ENCODE assay signal across 14 cellular contexts in the genomic region with DNA sequence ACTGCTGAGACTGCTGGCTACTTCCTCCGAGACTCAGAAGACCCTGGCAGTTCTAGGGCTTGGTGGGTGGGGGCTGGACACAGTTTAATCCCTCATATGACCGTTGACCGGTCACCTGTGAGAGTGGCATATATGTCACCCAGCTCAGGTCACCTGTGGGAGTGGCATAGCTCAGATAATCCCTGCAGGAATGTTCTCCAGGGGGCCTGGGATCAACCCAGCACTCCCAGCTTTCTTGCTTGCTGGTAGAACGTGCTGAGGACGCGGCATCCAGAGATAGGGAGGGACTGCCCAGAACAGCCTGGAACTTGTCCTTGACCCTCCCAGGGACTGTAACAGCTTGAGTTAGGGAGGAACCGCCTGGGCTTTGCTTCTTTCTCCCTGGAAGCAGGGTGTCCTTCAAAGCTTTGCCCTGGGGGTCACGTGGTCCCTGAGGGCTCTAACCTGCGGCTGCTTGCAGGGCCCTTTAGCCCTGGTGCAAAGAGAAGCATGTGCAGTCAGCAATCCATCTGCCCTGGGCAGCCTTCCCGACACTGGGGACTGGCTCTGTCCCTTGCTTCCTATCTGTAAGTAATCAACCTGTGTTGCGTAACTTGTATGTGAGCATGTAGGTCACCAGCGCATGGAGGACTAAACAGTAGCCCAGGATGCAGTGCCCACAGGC. TPM values are rescaled to one million over a fixed set of nuclear protein-coding genes. Genes with fewer than 3 reads are reported as not detected.
DNase-seq lines count a peak whose midpoint lies in the region; ATAC-seq and TF ChIP-seq lines count a peak whose summit lies in the region.
"Had no signal": no experiment of that assay in that cellular context is flagged by ENCODE, and none has a peak within 500 bp of the region (broad histone marks: within the 10 kb centered on the region; RNA-seq: fewer than 3 reads in every experiment).

No MANE protein-coding gene starts in this region.

- no peak overlapping the region for H3K27ac Mint-ChIP-seq in mesothelial cell of epicardium

- TF ChIP-seq CTCF in right lobe of liver (IDR thresholded peaks at IDR 0.05) (no peak), mesothelial cell of epicardium (IDR thresholded peaks at IDR 0.05; ENCODE audit: unreplicated experiment) (no peak)

- DNase-seq in Right ventricle myocardium superior (no peak), left cardiac atrium (no peak), cerebellar cortex (ENCODE audit: low spot score) (peak; percentile 97), right lobe of liver (peak; percentile 88 to 97 (median 97)), mesothelial cell of epicardium (ENCODE audit: low spot score in 2 of 2, unreplicated experiment in 2 of 2) (no peak)
- DNase-seq in activated CD4-positive, CD25-positive, alpha-beta regulatory T cell (lab: John Stamatoyannopoulos, UW) = no peak
- DNase-seq: foreskin keratinocyte, KG1 had no signal

- H3K36me3 ChIP-seq in right lobe of liver = no peaks in the 10 kb centered on the region

- no peaks in the 10 kb centered on the region for H3K27me3 ChIP-seq in right lobe of liver

- no peaks in the 10 kb centered on the region for H3K27me3 Mint-ChIP-seq in mesothelial cell of epicardium (ENCODE audit: low read depth)

- H3K4me3 Mint-ChIP-seq in mesothelial cell of epicardium = no peak overlapping the region

- H3K27ac ChIP-seq in right lobe of liver = peak overlapping the region in 2 of 3 donors; percentile 49 to 73
- H3K27ac ChIP-seq: foreskin keratinocyte had no signal

- H3K9me3 ChIP-seq in right lobe of liver = no peaks in the 10 kb centered on the region

- no peak overlapping the region for H3K4me3 ChIP-seq in right lobe of liver

- intact Hi-C loops in Right ventricle myocardium superior (cut with DNase I) (no loop called here), left cardiac atrium (cut with DNase I) (no loop called here), right lobe of liver (cut with DNase I) (no loop called here)

- peaks cover 2% of the 10 kb centered on the region for H3K4me1 Mint-ChIP-seq in mesothelial cell of epicardium

- no peaks in the 10 kb centered on the region for H3K9me3 Mint-ChIP-seq in mesothelial cell of epicardium

- no peak for TF ChIP-seq POLR2A in right lobe of liver (IDR thresholded peaks at IDR 0.05)

- H3K4me1 ChIP-seq in right lobe of liver = peaks cover 0 to 20% (median 8%) of the 10 kb centered on the region in 4 donors
- H3K4me1 ChIP-seq: foreskin keratinocyte had no signal

- WGBS in right lobe of liver (ENCODE audit: insufficient coverage, low coverage, low lambda C conversion rate, missing lambda C conversion rate) = 20% methylated on average over 1 of the region's 12 CpGs

- H3K36me3 Mint-ChIP-seq in mesothelial cell of epicardium = no peaks in the 10 kb centered on the region

- ATAC-seq in Right ventricle myocardium superior (ENCODE audit: poor library complexity) (peak; percentile 49), left cardiac atrium (no peak), right lobe of liver (peak; percentile 92 to 97 (median 94)), esophagus mucosa (no peak), GM18519 (IDR thresholded peaks at IDR 0.05; ENCODE audit: low FRiP score, unreplicated experiment) (no peak)

RNA-seq across cellular contexts. Expression of gene ZFYVE28, which starts 55.3 kb away (rescaled TPM):
- total RNA-seq in Right ventricle myocardium superior (6.7 TPM), left cardiac atrium (1 to 10 TPM; 5.2 to 7.2 TPM), right lobe of liver (1 to 10 TPM; 2.5 to 9.6 (median 4.8) TPM), mesothelial cell of epicardium (0.38 to 0.51 TPM (median 0.45 TPM) in 3 replicates), esophagus mucosa (5.3 TPM)

RNA-seq across cellular contexts. Expression of gene CFAP99, which starts 55.6 kb away (rescaled TPM):
- total RNA-seq in Right ventricle myocardium superior (not detected), left cardiac atrium (not detected), right lobe of liver (under 1 TPM in 5 of 6 experiments, not detected in 1; 0.25 to 0.86 (median 0.29) TPM), mesothelial cell of epicardium (0.11 TPM in 1 of 3 replicates, not detected in the others), esophagus mucosa (0.28 TPM)
- total RNA-seq: activated CD8-positive, alpha-beta memory T cell treated with anti-CD3 and anti-CD28 coated beads for 36 hours; astrocyte; foreskin keratinocyte; mesenteric fat pad; SK-MEL-5 had no signal

Comparison
In these comparisons a context has a peak if more than half of its experiments do, and no peak if none do; other contexts are left out.
1. ATAC-seq: peak in Right ventricle myocardium superior (single experiment) and right lobe of liver (4 of 4); none in left cardiac atrium (0 of 2), esophagus mucosa (single experiment) and GM18519 (single experiment).
2. DNase-seq: peak in cerebellar cortex (single experiment) and right lobe of liver (3 of 3); none in Right ventricle myocardium superior (single experiment), left cardiac atrium (single experiment), mesothelial cell of epicardium (0 of 2) and activated CD4-positive, CD25-positive, alpha-beta regulatory T cell (0 of 4).